In genomic region chr18:45566025-45566740, GRCh38 we compare ENCODE assay signal across 12 cellular contexts. TPM values are rescaled to one million over a fixed set of nuclear protein-coding genes. Genes with fewer than 3 reads are reported as not detected.
DNase-seq lines count a peak whose midpoint lies in the region; ATAC-seq and TF ChIP-seq lines count a peak whose summit lies in the region.
"Had no signal": no experiment of that assay in that cellular context is flagged by ENCODE, and none has a peak within 500 bp of the region (broad histone marks: within the 10 kb centered on the region; RNA-seq: fewer than 3 reads in every experiment).

No MANE protein-coding gene starts in this region.

- no peaks in the 10 kb centered on the region for H3K9me3 Mint-ChIP-seq in osteocyte (ENCODE audit: unreplicated experiment)
- H3K9me3 Mint-ChIP-seq: activated T-helper 1 cell treated with anti-CD3 and anti-CD28 coated beads, Interleukin-12 subunit alpha, Interleukin-12 subunit beta, Interleukin-2, Interleukin-4 antibody, amounts not matched to agents 30 ng/mL and 10 ng/mL and 1 ng/mL, durations not matched to agents 14 hours and 24 hours and 36 hours; stimulated activated memory B cell treated with anti-CD40 and anti-IgM and Interleukin-4, amounts not matched to agents 10 μg/mL and 1 μg/mL and 100 μg/mL, for 72 hours had no signal

- WGBS in adrenal gland, 4 donors = 57 to 75% (median 60%) methylated on average over 7 of the region's 7 CpGs

- intact Hi-C loops in adrenal gland (cut with DNase I) = no loop called here
- intact Hi-C loops in A673 (cut with micrococcal nuclease; ENCODE audit: unreplicated experiment) = no loop called here
- intact Hi-C loops in left colon (cut with DNase I, micrococcal nuclease) = no loop called here

- no peak for TF ChIP-seq POLR2A in adrenal gland (IDR thresholded peaks at IDR 0.05)

- H3K4me3 Mint-ChIP-seq in osteocyte (ENCODE audit: unreplicated experiment) = no peak overlapping the region
- H3K4me3 Mint-ChIP-seq: activated T-helper 1 cell treated with anti-CD3 and anti-CD28 coated beads, Interleukin-12 subunit alpha, Interleukin-12 subunit beta, Interleukin-2, Interleukin-4 antibody, amounts not matched to agents 30 ng/mL and 10 ng/mL and 1 ng/mL, durations not matched to agents 14 hours and 24 hours and 36 hours; CD14-positive monocyte; stimulated activated memory B cell treated with anti-CD40 and anti-IgM and Interleukin-4, amounts not matched to agents 10 μg/mL and 1 μg/mL and 100 μg/mL, for 72 hours had no signal

- DNase-seq in AG20443 (ENCODE audit: low spot score) (peak; percentile 91), adrenal gland (peak; percentile 36 to 83 (median 70)), foreskin keratinocyte (peak; percentile 91 to 95), osteocyte (ENCODE audit: extremely low spot score, unreplicated experiment) (no peak), A673 (ENCODE audit: low spot score) (no peak), left colon (no peak), NCI-H1105 treated with DMSO at 0.1 percent for 48 hours (lab: John Stamatoyannopoulos, UW) (no peak)
- DNase-seq: NCI-H1417 treated with DMSO at 0.1 percent for 48 hours had no signal

- H3K27ac Mint-ChIP-seq in osteocyte (ENCODE audit: unreplicated experiment) = peak overlapping the region; percentile 1
- H3K27ac Mint-ChIP-seq: activated T-helper 1 cell treated with anti-CD3 and anti-CD28 coated beads, Interleukin-12 subunit alpha, Interleukin-12 subunit beta, Interleukin-2, Interleukin-4 antibody, amounts not matched to agents 30 ng/mL and 10 ng/mL and 1 ng/mL, durations not matched to agents 14 hours and 24 hours and 36 hours; CD14-positive monocyte; stimulated activated memory B cell treated with anti-CD40 and anti-IgM and Interleukin-4, amounts not matched to agents 10 μg/mL and 1 μg/mL and 100 μg/mL, for 72 hours had no signal

- peak overlapping the region in 4 of 5 donors; percentile 17 to 85 (median 64) for H3K27ac ChIP-seq in adrenal gland
- H3K27ac ChIP-seq in foreskin keratinocyte = peak overlapping the region; percentile 45
- no peak overlapping the region for H3K27ac ChIP-seq in A673 (ENCODE audit: low read depth, low read length, poor library complexity, severe bottlenecking)

- peaks cover 32% of the 10 kb centered on the region for H3K27me3 Mint-ChIP-seq in osteocyte (ENCODE audit: unreplicated experiment)

- H3K4me1 ChIP-seq in adrenal gland (replicated peaks in 1 of 2) (peaks cover 7 to 40% of the 10 kb centered on the region in 2 donors), foreskin keratinocyte (peaks cover 13% of the 10 kb centered on the region), A673 (ENCODE audit: insufficient read depth, low read length, poor library complexity, severe bottlenecking) (no peaks in the 10 kb centered on the region)

- POLR2A ChIA-PET in A673 (lab: Charles Lee; ENCODE audit: low non-redundant PET) = no interaction called here

- CTCF ChIA-PET in A673 (lab: Charles Lee) = no interaction called here

- peak overlapping the region in 1 of 4 donors; percentile 18 for H3K4me3 ChIP-seq in adrenal gland
- no peak overlapping the region for H3K4me3 ChIP-seq in A673 (ENCODE audit: low read depth, low read length, poor library complexity, severe bottlenecking)

- peaks cover 51% of the 10 kb centered on the region for H3K4me1 Mint-ChIP-seq in osteocyte (ENCODE audit: unreplicated experiment)
- H3K4me1 Mint-ChIP-seq: CD14-positive monocyte; stimulated activated memory B cell treated with anti-CD40 and anti-IgM and Interleukin-4, amounts not matched to agents 10 μg/mL and 1 μg/mL and 100 μg/mL, for 72 hours had no signal

- H3K27me3 ChIP-seq in adrenal gland = no peaks in the 10 kb centered on the region
- no peaks in the 10 kb centered on the region for H3K27me3 ChIP-seq in foreskin keratinocyte
- H3K27me3 ChIP-seq in A673 (replicated peaks; ENCODE audit: insufficient read depth, low read depth, low read length, poor library complexity) = no peaks in the 10 kb centered on the region

- no TSS peak for BruUV-seq in A673 (replicated peaks; lab: Mats Ljungman, UMichigan)

- H3K36me3 Mint-ChIP-seq in osteocyte (ENCODE audit: unreplicated experiment) = no peaks in the 10 kb centered on the region
- H3K36me3 Mint-ChIP-seq: CD14-positive monocyte; stimulated activated memory B cell treated with anti-CD40 and anti-IgM and Interleukin-4, amounts not matched to agents 10 μg/mL and 1 μg/mL and 100 μg/mL, for 72 hours had no signal

- ATAC-seq in foreskin keratinocyte = peak; percentile 88
- ATAC-seq in left colon = no peak
- no peak for ATAC-seq in GM21717 (IDR thresholded peaks at IDR 0.05; ENCODE audit: unreplicated experiment)
- ATAC-seq: stimulated activated memory B cell treated with anti-CD40 and anti-IgM and Interleukin-4, amounts not matched to agents 10 μg/mL and 1 μg/mL and 100 μg/mL, for 72 hours had no signal

- H3K9me3 ChIP-seq in adrenal gland (replicated peaks in 1 of 3) = no peaks in the 10 kb centered on the region
- no peaks in the 10 kb centered on the region for H3K9me3 ChIP-seq in A673 (ENCODE audit: low read depth, low read length, poor library complexity, severe bottlenecking)

- TF ChIP-seq CTCF in adrenal gland (IDR thresholded peaks at IDR 0.05) (no peak), foreskin keratinocyte (conservative IDR thresholded peaks at IDR 0.05) (no peak), osteocyte (IDR thresholded peaks at IDR 0.05) (no peak), A673 (conservative IDR thresholded peaks at IDR 0.05; ENCODE audit: low read depth, low read length) (no peak)

- H3K36me3 ChIP-seq in adrenal gland (replicated peaks in 1 of 2) (no peaks in the 10 kb centered on the region), A673 (ENCODE audit: insufficient read depth, low read length, poor library complexity, severe bottlenecking) (no peaks in the 10 kb centered on the region)

RNA-seq across cellular contexts. Expression of gene SLC14A2, which starts 49.1 kb away (rescaled TPM):
- total RNA-seq in adrenal gland (1 to 10 TPM in 5 of 8 donors, under 1 TPM in 3; 0.30 to 2.0 (median 1.5) TPM), foreskin keratinocyte (not detected in 2 replicates), osteocyte (not detected in 2 replicates), A673 (2021) (not detected in 2 replicates), left colon (under 1 TPM in 1 of 2 donors, not detected in 1; 0.12 TPM)
- polyA plus RNA-seq in adrenal gland (1 to 10 TPM in 1 of 3 donors, under 1 TPM in 2; 0.24 to 6.6 (median 0.84) TPM), foreskin keratinocyte (not detected in 2 replicates)
- total RNA-seq: activated T-helper 1 cell treated with anti-CD3 and anti-CD28 coated beads, Interleukin-12 subunit alpha, Interleukin-12 subunit beta, Interleukin-2, Interleukin-4 antibody, amounts not matched to agents 30 ng/mL and 10 ng/mL and 1 ng/mL, durations not matched to agents 14 hours and 24 hours and 36 hours had no signal
- polyA plus RNA-seq: CD14-positive monocyte had no signal

Comparison
In these comparisons a context has a peak if more than half of its experiments do, and no peak if none do; other contexts are left out.
1. DNase-seq: peak in AG20443 (single experiment), adrenal gland (7 of 7) and foreskin keratinocyte (2 of 2); none in osteocyte (single experiment), A673 (single experiment), left colon (0 of 2) and NCI-H1105 treated with DMSO at 0.1 percent for 48 hours (single experiment).